In genomic region chr3:50173685-50174516, GRCh38 we compare ENCODE assay signal across 24 cellular contexts. TPM values are rescaled to one million over a fixed set of nuclear protein-coding genes. Genes with fewer than 3 reads are reported as not detected.
A peak's percentile ranks its signal among the peaks of the same experiment; 100 is the strongest.
DNase-seq lines count a peak whose midpoint lies in the region; ATAC-seq, FAIRE-seq and TF ChIP-seq lines count a peak whose summit lies in the region.
"Had no signal": no experiment of that assay in that cellular context is flagged by ENCODE, and none has a peak within 500 bp of the region (broad histone marks: within the 10 kb centered on the region; RNA-seq: fewer than 3 reads in every experiment).

No MANE protein-coding gene starts in this region.

- DNase-seq in CMK (ENCODE audit: low read depth) = peak; percentile 41
- DNase-seq in RWPE1 (ENCODE audit: low spot score) = no peak
- DNase-seq in kidney = peak; percentile 69
- no peak for DNase-seq in amygdala (lab: John Stamatoyannopoulos, UW)
- DNase-seq in COLO668 (lab: John Stamatoyannopoulos, UW; ENCODE audit: unreplicated experiment) = no peak
- DNase-seq in activated naive CD4-positive, alpha-beta T cell treated with anti-CD3 and anti-CD28 coated beads, Interleukin-2, amount 10 ng/mL, durations not matched to agents 7 days and 5 days = no peak
- DNase-seq: activated CD4-positive, alpha-beta T cell treated with anti-CD3 and anti-CD28 coated beads for 4 hours; gastrocnemius medialis; NCI-H1694; NCI-H2227 treated with DMSO at 0.1 percent for 48 hours; ovary; SHP77 treated with DMSO at 0.1 percent for 48 hours; stimulated activated CD4-positive, alpha-beta T cell treated with anti-CD3 and anti-CD28 coated beads, Interleukin-4, amount 100 ng/mL, for 24 hours; T1000 had no signal

- no peak for TF ChIP-seq CTCF in RWPE1 (conservative IDR thresholded peaks at IDR 0.05; ENCODE audit: low read depth)
- no peak for TF ChIP-seq CTCF in kidney (IDR thresholded peaks at IDR 0.05; ENCODE audit: borderline replicate concordance, extremely low read depth, insufficient read depth)

- no peak for FAIRE-seq in kidney (lab: Jason Lieb, UNC)
- FAIRE-seq: G401.6, GM12878 had no signal

- ATAC-seq in GM18519 (IDR thresholded peaks at IDR 0.05; ENCODE audit: low FRiP score, unreplicated experiment) = no peak
- ATAC-seq: gastrocnemius medialis, GM12878 had no signal

- no peak; the same call in 1 of the 2 replicates for TF ChIP-seq RAD21 in Ishikawa (IDR thresholded peaks at IDR 0.05; ENCODE audit: low read depth)

- H3K9me3 ChIP-seq in kidney (ENCODE audit: control insufficient read depth in 1 of 2, low read length in 2 of 2) = no peaks in the 10 kb centered on the region
- H3K9me3 ChIP-seq: gastrocnemius medialis, ovary had no signal

- H3K36me3 ChIP-seq in kidney (ENCODE audit: control insufficient read depth in 1 of 2, insufficient read depth in 2 of 2, low read length in 2 of 2) = peaks cover 0 to 4% of the 10 kb centered on the region in 2 donors
- H3K36me3 ChIP-seq: gastrocnemius medialis, ovary had no signal

- H3K4me3 Mint-ChIP-seq in activated naive CD4-positive, alpha-beta T cell treated with anti-CD3 and anti-CD28 coated beads, Interleukin-2, amount 10 ng/mL, durations not matched to agents 7 days and 5 days = no peak overlapping the region
- H3K4me3 Mint-ChIP-seq: activated naive CD4-positive, alpha-beta T cell treated with anti-CD3 and anti-CD28 coated beads, Interleukin-2, amount 50 U/mL, for 24 hours had no signal

- H3K4me3 ChIP-seq in kidney (ENCODE audit: low read length in 2 of 2) = no peak overlapping the region
- H3K4me3 ChIP-seq: coronary artery, gastrocnemius medialis, GM12878, ovary had no signal

- H3K27ac ChIP-seq in RWPE1 (peak overlapping the region; percentile 99), kidney (ENCODE audit: low read depth in 2 of 2, low read length in 2 of 2) (no peak overlapping the region)
- H3K27ac ChIP-seq: coronary artery, KMS-11, ovary had no signal

- H3K4me1 ChIP-seq in kidney (ENCODE audit: control insufficient read depth in 1 of 2, insufficient read depth in 1 of 2, low read depth in 1 of 2, low read length in 2 of 2) = peaks cover 6 to 33% of the 10 kb centered on the region in 2 donors

- TF ChIP-seq EP300 in Ishikawa (IDR thresholded peaks at IDR 0.05; ENCODE audit: borderline replicate concordance) = no peak

- H3K36me3 Mint-ChIP-seq in activated naive CD4-positive, alpha-beta T cell treated with anti-CD3 and anti-CD28 coated beads, Interleukin-2, amount 10 ng/mL, durations not matched to agents 7 days and 5 days = no peaks in the 10 kb centered on the region
- H3K36me3 Mint-ChIP-seq: activated naive CD4-positive, alpha-beta T cell treated with anti-CD3 and anti-CD28 coated beads, Interleukin-2, amount 50 U/mL, for 24 hours had no signal

- POLR2A ChIA-PET in RWPE1 (lab: Yijun Ruan, JAX; ENCODE audit: low non-redundant PET) = interaction anchor here (0.6 kb wide), 1 partner anchor 471 kb away, joined by 3 read pairs; no protein-coding TSS in a partner anchor

- H3K27me3 Mint-ChIP-seq in activated naive CD4-positive, alpha-beta T cell treated with anti-CD3 and anti-CD28 coated beads, Interleukin-2, amount 10 ng/mL, durations not matched to agents 7 days and 5 days = no peaks in the 10 kb centered on the region
- H3K27me3 Mint-ChIP-seq: activated naive CD4-positive, alpha-beta T cell treated with anti-CD3 and anti-CD28 coated beads, Interleukin-2, amount 50 U/mL, for 24 hours had no signal

- CTCF ChIA-PET in RWPE1 (lab: Yijun Ruan, JAX) = no interaction called here
- CTCF ChIA-PET in activated naive CD4-positive, alpha-beta T cell treated with anti-CD3 and anti-CD28 coated beads, Interleukin-2, amount 10 ng/mL, durations not matched to agents 7 days and 5 days (lab: Charles Lee) = interaction anchor here (0.9 kb wide), 1 partner anchor 53 kb away, joined by 3 read pairs; no protein-coding TSS in a partner anchor

- peaks cover 2% of the 10 kb centered on the region for H3K4me1 Mint-ChIP-seq in activated naive CD4-positive, alpha-beta T cell treated with anti-CD3 and anti-CD28 coated beads, Interleukin-2, amount 10 ng/mL, durations not matched to agents 7 days and 5 days
- H3K4me1 Mint-ChIP-seq: activated naive CD4-positive, alpha-beta T cell treated with anti-CD3 and anti-CD28 coated beads, Interleukin-2, amount 50 U/mL, for 24 hours had no signal

- H3K9me3 Mint-ChIP-seq in activated naive CD4-positive, alpha-beta T cell treated with anti-CD3 and anti-CD28 coated beads, Interleukin-2, amount 10 ng/mL, durations not matched to agents 7 days and 5 days = no peaks in the 10 kb centered on the region
- H3K9me3 Mint-ChIP-seq: activated naive CD4-positive, alpha-beta T cell treated with anti-CD3 and anti-CD28 coated beads, Interleukin-2, amount 50 U/mL, for 24 hours had no signal

- no peak overlapping the region for H3K27ac Mint-ChIP-seq in activated naive CD4-positive, alpha-beta T cell treated with anti-CD3 and anti-CD28 coated beads, Interleukin-2, amount 10 ng/mL, durations not matched to agents 7 days and 5 days
- H3K27ac Mint-ChIP-seq: activated naive CD4-positive, alpha-beta T cell treated with anti-CD3 and anti-CD28 coated beads, Interleukin-2, amount 50 U/mL, for 24 hours had no signal

- intact Hi-C loops in kidney (cut with DNase I) = no loop called here

- H3K9ac ChIP-seq in kidney (ENCODE audit: low read length in 2 of 2) = no peak overlapping the region
- H3K9ac ChIP-seq: KMS-11 had no signal

TF ChIP-seq in Ishikawa, 13 proteins besides CTCF, POLR2A, EP300 and RAD21:
- TF ChIP-seq ZBTB7A (IDR thresholded peaks at IDR 0.05; ENCODE audit: low read depth) (0 out of 2 replicates have a peak, but pooled peaks have one; percentile 6), EGR1 (IDR thresholded peaks at IDR 0.05) (no peak), TEAD4 (IDR thresholded peaks at IDR 0.05) (no peak)

RNA-seq across cellular contexts. Expression of gene GNAT1, which starts 17.5 kb away (rescaled TPM):
- not detected for total RNA-seq in kidney
- not detected for polyA plus RNA-seq in kidney (ENCODE audit: insufficient read depth, low read depth, low replicate concordance)
- total RNA-seq: gastrocnemius medialis, GM12878, ovary, skeletal muscle tissue, temporal lobe had no signal
- polyA plus RNA-seq: GM12878, liver, ovary had no signal

RNA-seq across cellular contexts. Expression of gene SEMA3F, which starts 18.8 kb away (rescaled TPM):
- 39.9 TPM for total RNA-seq in kidney
- 36.7 TPM for polyA plus RNA-seq in kidney (ENCODE audit: insufficient read depth, low read depth, low replicate concordance)

RNA-seq across cellular contexts. Expression of gene SLC38A3, which starts 31.2 kb away (rescaled TPM):
- total RNA-seq in kidney = 1.6 TPM
- 4.2 TPM for polyA plus RNA-seq in kidney (ENCODE audit: insufficient read depth, low read depth, low replicate concordance)
- total RNA-seq: GM12878 had no signal

Comparison
In these comparisons a context has a peak if more than half of its experiments do, and no peak if none do; other contexts are left out.
1. DNase-seq: peak in CMK (single experiment) and kidney (single experiment); none in RWPE1 (single experiment), amygdala (0 of 56), COLO668 (single experiment) and activated naive CD4-positive, alpha-beta T cell treated with anti-CD3 and anti-CD28 coated beads, Interleukin-2, amount 10 ng/mL, durations not matched to agents 7 days and 5 days (single experiment).